ENCODE assay signal across 9 cellular contexts in genomic region chr15:44593042-44593736, GRCh38. TPM values are rescaled to one million over a fixed set of nuclear protein-coding genes. Genes with fewer than 3 reads are reported as not detected.
DNase-seq lines count a peak whose midpoint lies in the region; TF ChIP-seq lines count a peak whose summit lies in the region.
"Had no signal": no experiment of that assay in that cellular context is flagged by ENCODE, and none has a peak within 500 bp of the region (broad histone marks: within the 10 kb centered on the region; RNA-seq: fewer than 3 reads in every experiment).

No MANE protein-coding gene starts in this region.

- no peak overlapping the region for H3K27ac ChIP-seq in brain microvascular endothelial cell

- H3K4me3 Mint-ChIP-seq in nephron progenitor cell, result no peak overlapping the region

- H3K9me3 Mint-ChIP-seq in nephron progenitor cell, result no peaks in the 10 kb centered on the region

- peaks cover 52% of the 10 kb centered on the region for H3K36me3 Mint-ChIP-seq in nephron progenitor cell (ENCODE audit: low read depth)

- H3K36me3 ChIP-seq in brain microvascular endothelial cell (replicated peaks), result peaks cover 60% of the 10 kb centered on the region

- peak; percentile 60 for TF ChIP-seq CTCF in brain microvascular endothelial cell (IDR thresholded peaks at IDR 0.05; ENCODE audit: low read depth, low read length, missing control alignments)
- peak; percentile 33 for TF ChIP-seq CTCF in nephron progenitor cell (IDR thresholded peaks at IDR 0.05)

- no peaks in the 10 kb centered on the region for H3K27me3 ChIP-seq in brain microvascular endothelial cell (replicated peaks)

- in situ Hi-C loops in brain microvascular endothelial cell (cut with HindIII; ENCODE audit: low pct_ligation_motif_present, low sequenced_read_pairs), result no loop called here

- no peaks in the 10 kb centered on the region for H3K4me1 Mint-ChIP-seq in nephron progenitor cell

- H3K4me3 ChIP-seq in brain microvascular endothelial cell (ENCODE audit: low read depth, low read length), result no peak overlapping the region

- intact Hi-C loops in cardiac septum (cut with DNase I), result loop anchor here (10.0 kb wide), 1 partner anchor 142 kb away; the partner anchor contains the start of gene TRIM69

- no peak overlapping the region for H3K27ac Mint-ChIP-seq in nephron progenitor cell

- DNase-seq in DMS53 (lab: John Stamatoyannopoulos, UW) (peak; percentile 22), DMS53 treated with DMSO at 0.1 percent for 48 hours (lab: John Stamatoyannopoulos, UW; ENCODE audit: unreplicated experiment) (no peak), NCI-H1694 (lab: John Stamatoyannopoulos, UW) (peak; percentile 11), brain microvascular endothelial cell (peak; percentile 22), nephron progenitor cell (no peak), putamen (ENCODE audit: low spot score) (no peak), AG08396 (ENCODE audit: low spot score) (no peak), cardiac septum (ENCODE audit: low spot score) (no peak)
- DNase-seq: NCI-H1092 treated with DMSO at 0.1 percent for 48 hours had no signal

- H3K27me3 Mint-ChIP-seq in nephron progenitor cell (ENCODE audit: low read depth, poor library complexity), result no peaks in the 10 kb centered on the region

RNA-seq across cellular contexts. Expression of gene EIF3J, which starts 56.2 kb away (rescaled TPM):
- 78.4 TPM for total RNA-seq in cardiac septum

Comparison
In these comparisons a context has a peak if more than half of its experiments do, and no peak if none do; other contexts are left out.
1. DNase-seq: peak in DMS53 (single experiment), NCI-H1694 (single experiment) and brain microvascular endothelial cell (single experiment); none in DMS53 treated with DMSO at 0.1 percent for 48 hours (single experiment), nephron progenitor cell (single experiment), putamen (single experiment), AG08396 (single experiment) and cardiac septum (single experiment).